In genomic region chr5:103255666-103256065, GRCh38 we compare ENCODE assay signal across 16 cellular contexts. TPM values are rescaled to one million over a fixed set of nuclear protein-coding genes. Genes with fewer than 3 reads are reported as not detected.
A peak's percentile ranks its signal among the peaks of the same experiment; 100 is the strongest.
DNase-seq lines count a peak whose midpoint lies in the region; ATAC-seq, FAIRE-seq and TF ChIP-seq lines count a peak whose summit lies in the region.
"Had no signal": no experiment of that assay in that cellular context is flagged by ENCODE, and none has a peak within 500 bp of the region (broad histone marks: within the 10 kb centered on the region; RNA-seq: fewer than 3 reads in every experiment).

No MANE protein-coding gene starts in this region.

- no peak overlapping the region for H3K27ac ChIP-seq in GM23338 (ENCODE audit: low read depth)
- H3K27ac ChIP-seq in colonic mucosa, result peak overlapping the region; percentile 29
- H3K27ac ChIP-seq in small intestine (ENCODE audit: low read depth in 1 of 2, low read length in 1 of 2), result no peak overlapping the region
- no peak overlapping the region for H3K27ac ChIP-seq in naive thymus-derived CD4-positive, alpha-beta T cell (ENCODE audit: low read depth, low read length)
- H3K27ac ChIP-seq: BLaER1 had no signal

- H3K4me1 Mint-ChIP-seq in GM23338, result peaks cover 6% of the 10 kb centered on the region
- H3K4me1 Mint-ChIP-seq in naive thymus-derived CD4-positive, alpha-beta T cell, result peaks cover 6 to 15% (median 12%) of the 10 kb centered on the region in 7 donors

- H3K27ac Mint-ChIP-seq in GM23338, result no peak overlapping the region
- no peak overlapping the region for H3K27ac Mint-ChIP-seq in naive thymus-derived CD4-positive, alpha-beta T cell
- H3K27ac Mint-ChIP-seq: CD14-positive monocyte; CD4-positive, alpha-beta memory T cell had no signal

- H3K4me3 Mint-ChIP-seq in GM23338, result no peak overlapping the region
- H3K4me3 Mint-ChIP-seq in naive thymus-derived CD4-positive, alpha-beta T cell, result no peak overlapping the region
- H3K4me3 Mint-ChIP-seq: CD14-positive monocyte; CD4-positive, alpha-beta memory T cell had no signal

- intact Hi-C loops in colonic mucosa (cut with DNase I) (no loop called here), mucosa of descending colon (cut with DNase I, micrococcal nuclease) (no loop called here)
- intact Hi-C loops in naive thymus-derived CD4-positive, alpha-beta T cell (cut with micrococcal nuclease), result loop anchor here in 1 of 2 donors (10.0 kb wide), 1 partner anchor 961 kb away; the partner anchor contains the start of gene SLCO4C1

- POLR2A ChIA-PET in naive thymus-derived CD4-positive, alpha-beta T cell (lab: Charles Lee), result no interaction called here

- WGBS in small intestine, 3 donors, result 47 to 72% (median 56%) methylated on average over 6 of the region's 6 CpGs

- DNase-seq in GM23338 (ENCODE audit: low spot score) (no peak), colonic mucosa (peak; percentile 67), mucosa of descending colon (peak in 2 of 3 donors; percentile 55 to 62), small intestine (peak; percentile 69), NCI-H82 treated with DMSO at 0.1 percent for 48 hours (lab: John Stamatoyannopoulos, UW; ENCODE audit: unreplicated experiment) (no peak)
- DNase-seq in naive thymus-derived CD4-positive, alpha-beta T cell, result no peak
- DNase-seq: 8988T; CD4-positive, alpha-beta memory T cell; DMS153; DMS79; GDM1; HCEC 1CT had no signal

- H3F3A ChIP-seq in GM23338 (replicated peaks; ENCODE audit: low read depth), result no peaks in the 10 kb centered on the region

- H3K9me2 ChIP-seq in GM23338 (ENCODE audit: insufficient read depth), result no peaks in the 10 kb centered on the region

- H3K4me3 ChIP-seq in GM23338 (no peak overlapping the region), colonic mucosa (no peak overlapping the region), mucosa of descending colon (no peak overlapping the region), small intestine (ENCODE audit: low read depth in 1 of 2, low read length in 2 of 2) (no peak overlapping the region)
- H3K4me3 ChIP-seq in naive thymus-derived CD4-positive, alpha-beta T cell (ENCODE audit: low read length), result no peak overlapping the region
- H3K4me3 ChIP-seq: BLaER1 had no signal

- no peak for ATAC-seq in GM23338
- peak; percentile 44 for ATAC-seq in mucosa of descending colon
- ATAC-seq in HG02678 (IDR thresholded peaks at IDR 0.05; ENCODE audit: unreplicated experiment), result no peak
- no peak for ATAC-seq in naive thymus-derived CD4-positive, alpha-beta T cell

- H3K27me3 ChIP-seq in GM23338 (ENCODE audit: insufficient read depth), result no peaks in the 10 kb centered on the region
- H3K27me3 ChIP-seq in colonic mucosa, result no peaks in the 10 kb centered on the region
- H3K27me3 ChIP-seq in small intestine (ENCODE audit: control insufficient read depth in 2 of 2, insufficient read depth in 2 of 2, low read length in 2 of 2), result no peaks in the 10 kb centered on the region
- H3K27me3 ChIP-seq in naive thymus-derived CD4-positive, alpha-beta T cell (ENCODE audit: control insufficient read depth in 2 of 2, insufficient read depth in 2 of 2, low read length in 2 of 2), result no peaks in the 10 kb centered on the region
- H3K27me3 ChIP-seq: BLaER1 had no signal

- H3K27me3 Mint-ChIP-seq in GM23338 (ENCODE audit: insufficient read depth, low read depth, poor library complexity), result no peaks in the 10 kb centered on the region
- peaks cover 20 to 46% (median 27%) of the 10 kb centered on the region in 5 donors for H3K27me3 Mint-ChIP-seq in naive thymus-derived CD4-positive, alpha-beta T cell

- H3K9ac ChIP-seq in colonic mucosa (ENCODE audit: low read depth in 2 of 2, low read length in 2 of 2), result peak overlapping the region in 1 of 2 donors; percentile 29
- H3K9ac ChIP-seq: BLaER1 had no signal

- peaks cover 1% of the 10 kb centered on the region; the same call in 1 of the 2 replicates for H4K20me1 ChIP-seq in GM23338 (replicated peaks; ENCODE audit: insufficient read depth)

- no peaks in the 10 kb centered on the region for H3K9me3 Mint-ChIP-seq in GM23338
- peaks cover 0 to 4% (median 0%) of the 10 kb centered on the region in 11 donors for H3K9me3 Mint-ChIP-seq in naive thymus-derived CD4-positive, alpha-beta T cell
- H3K9me3 Mint-ChIP-seq: CD14-positive monocyte; CD4-positive, alpha-beta memory T cell had no signal

- no peaks in the 10 kb centered on the region for H3K36me3 Mint-ChIP-seq in GM23338 (ENCODE audit: low read depth)
- peaks cover 0 to 2% (median 0%) of the 10 kb centered on the region in 5 donors for H3K36me3 Mint-ChIP-seq in naive thymus-derived CD4-positive, alpha-beta T cell
- H3K36me3 Mint-ChIP-seq: CD14-positive monocyte had no signal

- no peak overlapping the region for H3K4me2 ChIP-seq in GM23338
- H3K4me2 ChIP-seq: BLaER1 had no signal

- CTCF ChIA-PET in naive thymus-derived CD4-positive, alpha-beta T cell (lab: Charles Lee), result no interaction called here

- H3K9me3 ChIP-seq in colonic mucosa (no peaks in the 10 kb centered on the region), mucosa of descending colon (no peaks in the 10 kb centered on the region), small intestine (ENCODE audit: control insufficient read depth, low read depth) (no peaks in the 10 kb centered on the region)
- no peaks in the 10 kb centered on the region for H3K9me3 ChIP-seq in naive thymus-derived CD4-positive, alpha-beta T cell (ENCODE audit: control insufficient read depth in 2 of 3, low read length in 3 of 3)
- H3K9me3 ChIP-seq: BLaER1 had no signal

- no peak for FAIRE-seq in small intestine (lab: Jason Lieb, UNC)
- FAIRE-seq: H54 had no signal

- peaks cover 12% of the 10 kb centered on the region for H3K79me2 ChIP-seq in GM23338 (replicated peaks; ENCODE audit: insufficient read depth)

- H3K36me3 ChIP-seq in GM23338 (ENCODE audit: insufficient read depth), result no peaks in the 10 kb centered on the region
- no peaks in the 10 kb centered on the region for H3K36me3 ChIP-seq in colonic mucosa
- H3K36me3 ChIP-seq in mucosa of descending colon (ENCODE audit: low read depth), result no peaks in the 10 kb centered on the region
- H3K36me3 ChIP-seq in small intestine (ENCODE audit: control insufficient read depth in 2 of 2, insufficient read depth in 2 of 2, low read length in 2 of 2), result no peaks in the 10 kb centered on the region
- H3K36me3 ChIP-seq in naive thymus-derived CD4-positive, alpha-beta T cell (ENCODE audit: control insufficient read depth in 2 of 3, insufficient read depth in 3 of 3, low read length in 3 of 3), result peaks cover 0 to 9% (median 0%) of the 10 kb centered on the region in 3 experiments
- H3K36me3 ChIP-seq: BLaER1 had no signal

- H3K4me1 ChIP-seq in GM23338 (ENCODE audit: insufficient read depth) (peaks cover 6% of the 10 kb centered on the region), colonic mucosa (peaks cover 7% of the 10 kb centered on the region), mucosa of descending colon (ENCODE audit: low read depth) (peaks cover 2% of the 10 kb centered on the region), small intestine (ENCODE audit: control insufficient read depth in 2 of 2, insufficient read depth in 1 of 2, low read depth in 1 of 2, low read length in 1 of 2) (peaks cover 1 to 3% of the 10 kb centered on the region in 2 donors)
- no peaks in the 10 kb centered on the region for H3K4me1 ChIP-seq in naive thymus-derived CD4-positive, alpha-beta T cell (ENCODE audit: control insufficient read depth in 2 of 2, insufficient read depth in 2 of 2, low read length in 2 of 2)

- H2AFZ ChIP-seq in GM23338, result peak overlapping the region; percentile 83; the same call in 1 of the 2 replicates

- TF ChIP-seq CTCF in GM23338 (conservative IDR thresholded peaks at IDR 0.05; ENCODE audit: low read depth in 2 of 2), result no peak
- TF ChIP-seq CTCF in colonic mucosa (IDR thresholded peaks at IDR 0.05), result no peak
- no peak for TF ChIP-seq CTCF in mucosa of descending colon (IDR thresholded peaks at IDR 0.05)

TF ChIP-seq in GM23338, 12 proteins besides CTCF, POLR2A, EP300 and RAD21 (continues in another document):
- TF ChIP-seq REST (IDR thresholded peaks at IDR 0.05; ENCODE audit: unreplicated experiment) (no peak), ZNF114 (CRISPR knock-in tag; IDR thresholded peaks at IDR 0.05) (no peak), CREB1 (CRISPR knock-in tag; IDR thresholded peaks at IDR 0.05; ENCODE audit: low read depth) (no peak), POLR2AphosphoS5 (IDR thresholded peaks at IDR 0.05; ENCODE audit: low read depth) (no peak), EZH2 (IDR thresholded peaks at IDR 0.05; ENCODE audit: low read depth, unreplicated experiment) (no peak), ZNF331 (CRISPR knock-in tag; IDR thresholded peaks at IDR 0.05; ENCODE audit: low read depth) (no peak)

RNA-seq across cellular contexts. Expression of gene MACIR, which starts 2.9 kb away (rescaled TPM):
- total RNA-seq in GM23338 (2014; rRNA removed; shearing (Covaris generic)), result 26.4 and 27.6 TPM in 2 replicates
- polyA plus RNA-seq in GM23338 (2016; fragmentation: Nextera tagmentation; extraction: Ambion mirVana) (11.7 and 13.4 TPM in 2 replicates), small intestine (10 to 100 TPM in 1 of 3 donors, 1 to 10 TPM in 2; 9.2 to 23.7 (median 9.8) TPM)
- total RNA-seq in colonic mucosa (10 to 100 TPM; 48.2 to 53.1 TPM), mucosa of descending colon (10 to 100 TPM; 30.3 to 72.5 (median 67.9) TPM)
- 1 to 10 TPM; 2.0 to 6.1 (median 2.7) TPM for total RNA-seq in naive thymus-derived CD4-positive, alpha-beta T cell
- 1 to 10 TPM; 1.4 to 2.3 TPM for polyA plus RNA-seq in naive thymus-derived CD4-positive, alpha-beta T cell

Comparison
In these comparisons a context has a peak if more than half of its experiments do, and no peak if none do; other contexts are left out.
1. DNase-seq: peak in colonic mucosa (single experiment), mucosa of descending colon (2 of 3) and small intestine (single experiment); none in GM23338 (single experiment), NCI-H82 treated with DMSO at 0.1 percent for 48 hours (single experiment) and naive thymus-derived CD4-positive, alpha-beta T cell (0 of 9).